12 cellular contexts compared by ENCODE assay signal in genomic region chr11:95364324-95365295, GRCh38.
DNase-seq lines count a peak whose midpoint lies in the region; ATAC-seq and TF ChIP-seq lines count a peak whose summit lies in the region.
"Had no signal": no experiment of that assay in that cellular context is flagged by ENCODE, and none has a peak within 500 bp of the region (broad histone marks: within the 10 kb centered on the region; RNA-seq: fewer than 3 reads in every experiment).

No MANE protein-coding gene starts in this region.

- H3K27ac ChIP-seq in BLaER1 treated with 17β-estradiol and CSF1 and Interleukin-3, amounts not matched to agents 10 nM and 100 nM: peak overlapping the region in 4 of 11 experiments; percentile 14 to 57 (median 48); a peak in 8 of 22 replicates
- peak overlapping the region in 1 of 3 donors; percentile 21 for H3K27ac ChIP-seq in right lobe of liver
- H3K27ac ChIP-seq: gastroesophageal sphincter had no signal

- H3K4me2 ChIP-seq in BLaER1 treated with 17β-estradiol and CSF1 and Interleukin-3, amounts not matched to agents 10 nM and 100 nM: peak overlapping the region; percentile 23 to 81 (median 60); a peak in 21 of 22 replicates

- H3K27me3 ChIP-seq in BLaER1 treated with 17β-estradiol and CSF1 and Interleukin-3, amounts not matched to agents 10 nM and 100 nM: no peaks in the 10 kb centered on the region
- no peaks in the 10 kb centered on the region for H3K27me3 ChIP-seq in right lobe of liver
- H3K27me3 ChIP-seq: gastroesophageal sphincter had no signal

- intact Hi-C loops in right lobe of liver (cut with DNase I): no loop called here

- ATAC-seq in right lobe of liver: peak; percentile 88 to 98 (median 94)
- no peak for ATAC-seq in HG02884 (IDR thresholded peaks at IDR 0.05; ENCODE audit: unreplicated experiment)
- ATAC-seq: activated CD8-positive, alpha-beta T cell treated with anti-CD3 and anti-CD28 coated beads, Interleukin-2, amount 10 ng/mL, durations not matched to agents 7 days and 5 days; gastroesophageal sphincter; stimulated activated naive B cell treated with anti-CD40 and anti-IgM and Interleukin-4, amounts not matched to agents 10 μg/mL and 1 μg/mL and 100 μg/mL, for 72 hours had no signal

- TF ChIP-seq POLR2A in right lobe of liver (IDR thresholded peaks at IDR 0.05): no peak

- no peak for TF ChIP-seq CTCF in right lobe of liver (IDR thresholded peaks at IDR 0.05)

- DNase-seq in MV-4-11 (lab: John Stamatoyannopoulos, UW) (peak; percentile 20), brain pericyte (ENCODE audit: low read depth, low spot score) (peak; percentile 20), right lobe of liver (no peak), DMS 273 (lab: John Stamatoyannopoulos, UW; ENCODE audit: unreplicated experiment) (no peak), activated T-cell treated with anti-CD3 and anti-CD28 coated beads for 4 hours (no peak)
- DNase-seq in effector CD8-positive, alpha-beta T cell (lab: John Stamatoyannopoulos, UW): no peak
- DNase-seq: activated CD8-positive, alpha-beta T cell treated with anti-CD3 and anti-CD28 coated beads, Interleukin-2, amount 10 ng/mL, durations not matched to agents 7 days and 5 days; C1 segment of cervical spinal cord; stimulated activated naive B cell treated with anti-CD40 and anti-IgM and Interleukin-4, amounts not matched to agents 10 μg/mL and 1 μg/mL and 100 μg/mL, for 72 hours had no signal

- H4K20me1 ChIP-seq in BLaER1 treated with 17β-estradiol and CSF1 and Interleukin-3, amounts not matched to agents 10 nM and 100 nM: no peaks in the 10 kb centered on the region

- H3K9me3 ChIP-seq in BLaER1 treated with 17β-estradiol and CSF1 and Interleukin-3, amounts not matched to agents 10 nM and 100 nM (replicated peaks in 1 of 11): 0 out of 22 replicates have a peak, but pooled peaks cover 0 to 6% (median 0%) of the 10 kb centered on the region in 11 experiments
- H3K9me3 ChIP-seq in right lobe of liver: no peaks in the 10 kb centered on the region
- H3K9me3 ChIP-seq: gastroesophageal sphincter had no signal

- 44% methylated on average over 4 of the region's 4 CpGs for WGBS in right lobe of liver (ENCODE audit: insufficient coverage, low coverage, low lambda C conversion rate, missing lambda C conversion rate)

- no peaks in the 10 kb centered on the region for H3K36me3 ChIP-seq in BLaER1 treated with 17β-estradiol and CSF1 and Interleukin-3, amounts not matched to agents 10 nM and 100 nM
- H3K36me3 ChIP-seq in right lobe of liver: no peaks in the 10 kb centered on the region
- H3K36me3 ChIP-seq: gastroesophageal sphincter had no signal

- no peak overlapping the region for H3K9ac ChIP-seq in BLaER1 treated with 17β-estradiol and CSF1 and Interleukin-3, amounts not matched to agents 10 nM and 100 nM

- H3K4me3 ChIP-seq in BLaER1 treated with 17β-estradiol and CSF1 and Interleukin-3, amounts not matched to agents 10 nM and 100 nM: no peak overlapping the region; a peak in 1 of 20 replicates
- H3K4me3 ChIP-seq in right lobe of liver: no peak overlapping the region
- H3K4me3 ChIP-seq: gastroesophageal sphincter had no signal

- peaks cover 0 to 45% (median 22%) of the 10 kb centered on the region in 10 experiments; a peak in 16 of 20 replicates for H3K4me1 ChIP-seq in BLaER1 treated with 17β-estradiol and CSF1 and Interleukin-3, amounts not matched to agents 10 nM and 100 nM
- H3K4me1 ChIP-seq in right lobe of liver: peaks cover 0 to 24% (median 3%) of the 10 kb centered on the region in 4 donors

Comparison
In these comparisons a context has a peak if more than half of its experiments do, and no peak if none do; other contexts are left out.
1. DNase-seq: peak in MV-4-11 (single experiment) and brain pericyte (single experiment); none in right lobe of liver (0 of 3), effector CD8-positive, alpha-beta T cell (single experiment), DMS 273 (single experiment) and activated T-cell treated with anti-CD3 and anti-CD28 coated beads for 4 hours (single experiment).